Comparison of ENCODE assay signal across 20 cellular contexts in genomic region chr13:74274946-74275345, GRCh38.
"Had no signal": no experiment of that assay in that cellular context is flagged by ENCODE, and none has a peak within 500 bp of the region (broad histone marks: within the 10 kb centered on the region; RNA-seq: fewer than 3 reads in every experiment).

No MANE protein-coding gene starts in this region.

- H3K4me1 Mint-ChIP-seq: WTC11 had no signal

- H3K4me1 ChIP-seq: breast epithelium, esophagus muscularis mucosa had no signal

- H3K4me3 ChIP-seq: ascending aorta, breast epithelium, esophagus muscularis mucosa, tibial artery had no signal

- H3K27ac Mint-ChIP-seq: activated CD4-positive, alpha-beta memory T cell treated with anti-CD3 and anti-CD28 coated beads, Interleukin-2, amount 10 ng/mL, durations not matched to agents 7 days and 5 days; activated CD8-positive, alpha-beta memory T cell treated with anti-CD3 and anti-CD28 coated beads, Interleukin-2, amount 10 ng/mL, durations not matched to agents 7 days and 5 days; dendritic cell treated with granulocyte-macrophage colony-stimulating factor and Interleukin-4, amounts not matched to agents 40 ng/mL and 50 ng/mL, for 4 days; nephron; T-helper 2 cell treated with Interferon-gamma antibody and Interleukin-4, amounts not matched to agents 5 μg/mL and 100 μg/mL, for 36 hours; WTC11 had no signal

- H3K4me3 Mint-ChIP-seq: activated CD4-positive, alpha-beta memory T cell treated with anti-CD3 and anti-CD28 coated beads, Interleukin-2, amount 10 ng/mL, durations not matched to agents 7 days and 5 days; activated CD8-positive, alpha-beta memory T cell treated with anti-CD3 and anti-CD28 coated beads, Interleukin-2, amount 10 ng/mL, durations not matched to agents 7 days and 5 days; dendritic cell treated with granulocyte-macrophage colony-stimulating factor and Interleukin-4, amounts not matched to agents 40 ng/mL and 50 ng/mL, for 4 days; nephron; T-helper 2 cell treated with Interferon-gamma antibody and Interleukin-4, amounts not matched to agents 5 μg/mL and 100 μg/mL, for 36 hours; WTC11 had no signal

- H3K27ac ChIP-seq: ascending aorta, breast epithelium, esophagus muscularis mucosa, tibial artery had no signal

- H3K27me3 ChIP-seq: ascending aorta, breast epithelium, esophagus muscularis mucosa, tibial artery had no signal

- H3K36me3 ChIP-seq: ascending aorta, breast epithelium, esophagus muscularis mucosa, tibial artery had no signal

- DNase-seq: activated CD4-positive, alpha-beta memory T cell treated with anti-CD3 and anti-CD28 coated beads, Interleukin-2, amount 10 ng/mL, durations not matched to agents 7 days and 5 days; activated CD4-positive, alpha-beta T cell treated with anti-CD3 and anti-CD28 coated beads for 4 hours; activated CD8-positive, alpha-beta memory T cell treated with anti-CD3 and anti-CD28 coated beads, Interleukin-2, amount 10 ng/mL, durations not matched to agents 7 days and 5 days; activated naive CD4-positive, alpha-beta T cell; cerebellar nuclear complex; effector memory CD4-positive, alpha-beta T cell; mesendoderm; occipital lobe; retina; stimulated activated CD4-positive, alpha-beta T cell treated with anti-CD3 and anti-CD28 coated beads, Interleukin-2, amount 100 ng/mL, for 24 hours; stimulated activated naive CD8-positive, alpha-beta T cell treated with anti-CD3 and anti-CD28 coated beads, Interleukin-15, Interleukin-2, amounts not matched to agents 100 U/mL and 50 U/mL, for 24 hours; substantia nigra; tibial artery had no signal

- H3K27me3 Mint-ChIP-seq: dendritic cell treated with granulocyte-macrophage colony-stimulating factor and Interleukin-4, amounts not matched to agents 40 ng/mL and 50 ng/mL, for 4 days had no signal

- ATAC-seq: activated CD8-positive, alpha-beta memory T cell treated with anti-CD3 and anti-CD28 coated beads, Interleukin-2, amount 10 ng/mL, durations not matched to agents 7 days and 5 days; stimulated activated naive CD8-positive, alpha-beta T cell treated with anti-CD3 and anti-CD28 coated beads, Interleukin-15, Interleukin-2, amounts not matched to agents 100 U/mL and 50 U/mL, for 24 hours; WTC11 had no signal
